8 cellular contexts compared by ENCODE assay signal in genomic region chr19:23758187-23759074, GRCh38. TPM values are rescaled to one million over a fixed set of nuclear protein-coding genes. Genes with fewer than 3 reads are reported as not detected.
DNase-seq lines count a peak whose midpoint lies in the region; ATAC-seq, FAIRE-seq and TF ChIP-seq lines count a peak whose summit lies in the region.

Gene ZNF681, minus strand, starts transcription at chr19:23758891. Its CDS starts 142 bp downstream, at chr19:23758749.

- peak; percentile 76 for ATAC-seq in body of pancreas

- peak within 1 kb of the TSS in 3 of 4 donors; percentile 64 to 77 (median 76) for H3K27ac ChIP-seq in body of pancreas

- intact Hi-C loops in body of pancreas (cut with DNase I), result no loop called here

- WGBS in body of pancreas, 2 donors, result 1% methylated on average over 23 to 44 of the region's 44 CpGs

- H3K36me3 ChIP-seq in body of pancreas (replicated peaks in 1 of 2; ENCODE audit: insufficient read depth in 1 of 2, low read depth in 2 of 2) (peaks cover 0 to 1% of the 10 kb centered on the region in 2 donors), skeletal muscle satellite cell (ENCODE audit: insufficient read depth, low read length) (no peaks in the 10 kb centered on the region)

- H3K9ac ChIP-seq in skeletal muscle satellite cell (ENCODE audit: low read depth, low read length), result peak within 1 kb of the TSS; percentile 85

- peak in 2 of 3 donors; percentile 58 to 70 for TF ChIP-seq POLR2A in body of pancreas (IDR thresholded peaks at IDR 0.05)

- H3K9me3 ChIP-seq in body of pancreas, result no peaks in the 10 kb centered on the region
- H3K9me3 ChIP-seq in skeletal muscle satellite cell (replicated peaks; ENCODE audit: low read length), result no peaks in the 10 kb centered on the region

- H3K27me3 ChIP-seq in body of pancreas, result no peaks in the 10 kb centered on the region
- no peaks in the 10 kb centered on the region for H3K27me3 ChIP-seq in skeletal muscle satellite cell (ENCODE audit: control insufficient read depth, insufficient read depth, low read length)

- peak within 1 kb of the TSS; percentile 75 to 81 for H3K4me3 ChIP-seq in body of pancreas
- peak within 1 kb of the TSS; percentile 40 for H3K4me3 ChIP-seq in iPS-11a (ENCODE audit: low read depth, low read length)
- H3K4me3 ChIP-seq in skeletal muscle satellite cell (ENCODE audit: low read length), result peak within 1 kb of the TSS; percentile 86

- peak; percentile 97 for FAIRE-seq in G401.6 (lab: Jason Lieb, UNC)

- peak in 5 of 7 experiments; percentile 7 to 28 (median 17) for TF ChIP-seq CTCF in body of pancreas (IDR thresholded peaks at IDR 0.05)

- peak; percentile 95 for DNase-seq in H4 (ENCODE audit: low spot score)
- DNase-seq in NCI-H1048 (lab: John Stamatoyannopoulos, UW), result peak; percentile 49
- DNase-seq in T-helper 2 cell, result peak; percentile 59 to 96 (median 82)
- DNase-seq in body of pancreas, result peak; percentile 82 to 89 (median 87)
- no peak for DNase-seq in NCI-H2107 treated with DMSO at 0.1 percent for 48 hours (lab: John Stamatoyannopoulos, UW; ENCODE audit: unreplicated experiment)

- H3K4me1 ChIP-seq in body of pancreas (peaks cover 4% of the 10 kb centered on the region), skeletal muscle satellite cell (ENCODE audit: control insufficient read depth, insufficient read depth, low read length) (no peaks in the 10 kb centered on the region)

- peak within 1 kb of the TSS; percentile 87 for H3K4me2 ChIP-seq in skeletal muscle satellite cell (ENCODE audit: low read length)

RNA-seq across cellular contexts. Expression of gene ZNF681, which starts in this region (rescaled TPM):
- total RNA-seq in H4 (2014; rRNA removed; shearing (Covaris generic)), result 2.8 and 5.4 TPM in 2 replicates
- total RNA-seq in body of pancreas, result 1 to 10 TPM in 1 of 2 donors, under 1 TPM in 1; 0.99 to 2.1 TPM
- total RNA-seq in skeletal muscle satellite cell (2012; rRNA removed), result 0.76 and 1.3 TPM in 2 replicates
